8 cellular contexts compared by ENCODE assay signal in genomic region chr19:46115396-46116109, GRCh38. TPM values are rescaled to one million over a fixed set of nuclear protein-coding genes. Genes with fewer than 3 reads are reported as not detected.
DNase-seq lines count a peak whose midpoint lies in the region; ATAC-seq and TF ChIP-seq lines count a peak whose summit lies in the region.

No MANE protein-coding gene starts in this region.

- TF ChIP-seq CTCF in A673 (conservative IDR thresholded peaks at IDR 0.05; ENCODE audit: low read depth, low read length) = no peak

- peaks cover 5% of the 10 kb centered on the region for H3K4me1 Mint-ChIP-seq in activated CD4-positive, alpha-beta memory T cell treated with anti-CD3 and anti-CD28 coated beads, Interleukin-2, amount 10 ng/mL, durations not matched to agents 7 days and 5 days

- no peaks in the 10 kb centered on the region for H3K9me3 ChIP-seq in A673 (ENCODE audit: low read depth, low read length, poor library complexity, severe bottlenecking)

- no peaks in the 10 kb centered on the region for H3K36me3 Mint-ChIP-seq in activated CD4-positive, alpha-beta memory T cell treated with anti-CD3 and anti-CD28 coated beads, Interleukin-2, amount 10 ng/mL, durations not matched to agents 7 days and 5 days (ENCODE audit: low read depth)

- no peaks in the 10 kb centered on the region for H3K36me3 ChIP-seq in A673 (ENCODE audit: insufficient read depth, low read length, poor library complexity, severe bottlenecking)

- no peak overlapping the region for H3K4me3 ChIP-seq in A673 (ENCODE audit: low read depth, low read length, poor library complexity, severe bottlenecking)

- peaks cover 53% of the 10 kb centered on the region for H3K27me3 Mint-ChIP-seq in activated CD4-positive, alpha-beta memory T cell treated with anti-CD3 and anti-CD28 coated beads, Interleukin-2, amount 10 ng/mL, durations not matched to agents 7 days and 5 days

- H3K9me3 Mint-ChIP-seq in activated CD4-positive, alpha-beta memory T cell treated with anti-CD3 and anti-CD28 coated beads, Interleukin-2, amount 10 ng/mL, durations not matched to agents 7 days and 5 days = no peaks in the 10 kb centered on the region

- CTCF ChIA-PET in activated CD4-positive, alpha-beta memory T cell treated with anti-CD3 and anti-CD28 coated beads, Interleukin-2, amount 10 ng/mL, durations not matched to agents 7 days and 5 days (lab: Charles Lee) = no interaction called here
- CTCF ChIA-PET in A673 (lab: Charles Lee) = no interaction called here

- peaks cover 3% of the 10 kb centered on the region for H3K27me3 ChIP-seq in A673 (replicated peaks; ENCODE audit: insufficient read depth, low read depth, low read length, poor library complexity)

- intact Hi-C loops in A673 (cut with micrococcal nuclease; ENCODE audit: unreplicated experiment) = no loop called here

- no peak overlapping the region for H3K4me3 Mint-ChIP-seq in activated CD4-positive, alpha-beta memory T cell treated with anti-CD3 and anti-CD28 coated beads, Interleukin-2, amount 10 ng/mL, durations not matched to agents 7 days and 5 days

- DNase-seq in AG20443 (ENCODE audit: low spot score) = peak; percentile 78
- DNase-seq in activated CD4-positive, alpha-beta memory T cell treated with anti-CD3 and anti-CD28 coated beads, Interleukin-2, amount 10 ng/mL, durations not matched to agents 7 days and 5 days = peak; percentile 27
- DNase-seq in iPS-NIHi7 (ENCODE audit: extremely low spot score) = peak; percentile 41
- no peak for DNase-seq in NCI-H187 treated with DMSO at 0.1 percent for 48 hours (lab: John Stamatoyannopoulos, UW)
- DNase-seq in NCI-H446 (lab: John Stamatoyannopoulos, UW) = no peak
- no peak for DNase-seq in effector CD4-positive, alpha-beta T cell
- DNase-seq in A673 (ENCODE audit: low spot score) = no peak

- no peak overlapping the region for H3K27ac ChIP-seq in A673 (ENCODE audit: low read depth, low read length, poor library complexity, severe bottlenecking)

- peak; percentile 77 for ATAC-seq in HG02610 (IDR thresholded peaks at IDR 0.05; ENCODE audit: unreplicated experiment)

- BruUV-seq in A673 (replicated peaks; lab: Mats Ljungman, UMichigan) = no TSS peak

- no peak overlapping the region for H3K27ac Mint-ChIP-seq in activated CD4-positive, alpha-beta memory T cell treated with anti-CD3 and anti-CD28 coated beads, Interleukin-2, amount 10 ng/mL, durations not matched to agents 7 days and 5 days

- H3K4me1 ChIP-seq in A673 (ENCODE audit: insufficient read depth, low read length, poor library complexity, severe bottlenecking) = no peaks in the 10 kb centered on the region

- POLR2A ChIA-PET in activated CD4-positive, alpha-beta memory T cell treated with anti-CD3 and anti-CD28 coated beads, Interleukin-2, amount 10 ng/mL, durations not matched to agents 7 days and 5 days (lab: Charles Lee) = no interaction called here
- POLR2A ChIA-PET in A673 (lab: Charles Lee; ENCODE audit: low non-redundant PET) = no interaction called here

RNA-seq across cellular contexts. Expression of gene IGFL3, which starts 8.9 kb away (rescaled TPM):
- total RNA-seq in activated CD4-positive, alpha-beta memory T cell treated with anti-CD3 and anti-CD28 coated beads, Interleukin-2, amount 10 ng/mL, durations not matched to agents 7 days and 5 days = not detected
- not detected in 2 replicates for total RNA-seq in A673 (2021)

RNA-seq across cellular contexts. Expression of gene IGFL2, which starts 32.5 kb away (rescaled TPM):
- not detected for total RNA-seq in activated CD4-positive, alpha-beta memory T cell treated with anti-CD3 and anti-CD28 coated beads, Interleukin-2, amount 10 ng/mL, durations not matched to agents 7 days and 5 days
- 0.45 and 0.59 TPM in 2 replicates for total RNA-seq in A673 (2021)

Comparison
In these comparisons a context has a peak if more than half of its experiments do, and no peak if none do; other contexts are left out.
1. DNase-seq: peak in AG20443 (single experiment), activated CD4-positive, alpha-beta memory T cell treated with anti-CD3 and anti-CD28 coated beads, Interleukin-2, amount 10 ng/mL, durations not matched to agents 7 days and 5 days (single experiment) and iPS-NIHi7 (single experiment); none in NCI-H187 treated with DMSO at 0.1 percent for 48 hours (single experiment), NCI-H446 (0 of 2), effector CD4-positive, alpha-beta T cell (single experiment) and A673 (single experiment).